Comparison of ENCODE assay signal across 9 cellular contexts in the genomic region with DNA sequence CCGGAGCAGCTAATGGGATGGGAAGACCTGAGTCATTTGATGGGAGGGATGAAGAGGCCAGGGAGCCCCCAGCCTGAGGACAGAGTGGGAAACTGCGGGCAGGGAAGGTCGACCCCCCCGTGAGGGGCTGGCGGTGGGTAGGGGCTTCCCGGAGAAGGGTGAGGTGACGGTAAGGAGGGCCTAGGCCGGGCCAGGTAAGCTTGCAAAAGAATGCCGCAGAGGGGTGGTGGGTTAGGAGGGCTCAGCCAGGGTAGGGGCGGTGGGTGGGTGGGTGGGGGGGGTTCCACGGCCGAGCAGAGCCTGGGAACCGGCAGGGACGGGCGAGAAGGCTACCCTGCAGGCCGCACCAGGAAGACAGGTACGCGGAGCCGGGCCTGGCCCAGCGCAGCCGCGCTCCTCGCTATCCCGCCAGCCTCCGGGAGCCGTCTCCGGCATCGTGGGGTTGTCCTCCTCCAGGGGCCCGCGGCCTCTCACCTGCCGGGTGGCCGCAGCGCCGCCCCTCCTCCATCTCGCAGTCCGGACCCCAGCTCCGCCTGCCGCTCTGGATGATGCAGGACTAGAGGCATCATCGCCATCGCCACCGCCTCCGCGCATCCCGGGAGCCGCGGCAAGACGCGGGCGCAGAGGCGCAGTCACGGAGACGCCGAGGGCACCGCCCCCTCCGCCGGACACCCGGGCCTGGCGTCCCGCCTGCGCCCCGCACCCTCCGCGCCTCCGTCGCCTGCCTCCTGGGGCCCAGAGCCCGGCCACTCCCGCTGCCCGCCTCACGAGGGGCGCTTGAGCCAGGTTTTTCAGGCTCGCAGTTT. TPM values are rescaled to one million over a fixed set of nuclear protein-coding genes. Genes with fewer than 3 reads are reported as not detected.
DNase-seq lines count a peak whose midpoint lies in the region; ATAC-seq, FAIRE-seq and TF ChIP-seq lines count a peak whose summit lies in the region.
"Had no signal": no experiment of that assay in that cellular context is flagged by ENCODE, and none has a peak within 500 bp of the region (broad histone marks: within the 10 kb centered on the region; RNA-seq: fewer than 3 reads in every experiment).

A gene (minus strand): TSS at position 614 of the 806 bp plus-strand sequence. CDS start 5,211 bp downstream, outside the sequence.

- DNase-seq in Karpas-422 (no peak), epithelial cell of esophagus (ENCODE audit: low read depth) (peak; percentile 43), left kidney (ENCODE audit: low read depth, low spot score) (peak; percentile 76), stromal cell of bone marrow (ENCODE audit: low read depth) (peak; percentile 6), HTR-8/SVneo (ENCODE audit: insufficient read length, low spot score) (no peak), PC-3 (no peak)
- DNase-seq in activated CD4-positive, CD25-positive, alpha-beta regulatory T cell treated with anti-CD3 and anti-CD28 coated beads, Interleukin-2, amount 50 U/mL, for 72 hours, result no peak
- DNase-seq: NCI-H748 treated with DMSO at 0.1 percent for 48 hours had no signal

- H3K9me2 ChIP-seq in Karpas-422 (replicated peaks; ENCODE audit: insufficient read depth, low read length), result no peaks in the 10 kb centered on the region
- H3K9me2 ChIP-seq in PC-3 (replicated peaks; ENCODE audit: low read length), result no peaks in the 10 kb centered on the region

- no TSS peak for BruUV-seq in PC-3 (replicated peaks; lab: Mats Ljungman, UMichigan)

- H2AFZ ChIP-seq in Karpas-422 (ENCODE audit: low read length), result no peak within 1 kb of the TSS
- H2AFZ ChIP-seq in PC-3 (ENCODE audit: low read length), result no peak within 1 kb of the TSS

- intact Hi-C loops in PC-3 (cut with micrococcal nuclease), result no loop called here

- H3K27me3 ChIP-seq in Karpas-422 (ENCODE audit: low read length) (no peaks in the 10 kb centered on the region), PC-3 (ENCODE audit: low read length) (no peaks in the 10 kb centered on the region)

- no peaks in the 10 kb centered on the region for H3F3A ChIP-seq in PC-3 (ENCODE audit: low read length, unreplicated experiment)

- peaks cover 32% of the 10 kb centered on the region; the same call in 1 of the 2 replicates for H3K36me3 ChIP-seq in Karpas-422 (ENCODE audit: insufficient read depth, low read length)
- no peaks in the 10 kb centered on the region; the same call in 1 of the 2 replicates for H3K36me3 ChIP-seq in PC-3 (ENCODE audit: low read depth, low read length)

- no peak within 1 kb of the TSS for H3K9ac ChIP-seq in Karpas-422 (ENCODE audit: low read length)
- H3K9ac ChIP-seq in PC-3 (ENCODE audit: low read length), result no peak within 1 kb of the TSS

- FAIRE-seq in HTR-8/SVneo (lab: Jason Lieb, UNC), result no peak

- POLR2A ChIA-PET in PC-3 (lab: Charles Lee; ENCODE audit: unreplicated experiment), result no interaction called here

- TF ChIP-seq CTCF in epithelial cell of esophagus (IDR thresholded peaks at IDR 0.05; ENCODE audit: insufficient read depth, low read depth, low read length, missing control alignments) (no peak), PC-3 (conservative IDR thresholded peaks at IDR 0.05; ENCODE audit: low read depth, low read length) (no peak)

- H3K9me3 ChIP-seq in Karpas-422 (ENCODE audit: low read length), result no peaks in the 10 kb centered on the region
- H3K9me3 ChIP-seq in PC-3 (ENCODE audit: low read length), result no peaks in the 10 kb centered on the region

- H3K79me2 ChIP-seq in Karpas-422 (ENCODE audit: low read length) (peaks cover 41% of the 10 kb centered on the region), PC-3 (ENCODE audit: low read length) (no peaks in the 10 kb centered on the region)

- H3K4me2 ChIP-seq in Karpas-422 (ENCODE audit: low read depth, low read length, poor library complexity, severe bottlenecking) (no peak within 1 kb of the TSS), PC-3 (ENCODE audit: low read length) (no peak within 1 kb of the TSS)

- H3K27ac ChIP-seq in Karpas-422 (ENCODE audit: low read length), result no peak within 1 kb of the TSS
- H3K27ac ChIP-seq in PC-3 (ENCODE audit: low read length), result no peak within 1 kb of the TSS

- CTCF ChIA-PET in PC-3 (lab: Charles Lee), result no interaction called here

- H4K20me1 ChIP-seq in Karpas-422 (ENCODE audit: insufficient read depth, low read depth, low read length) (no peaks in the 10 kb centered on the region), PC-3 (ENCODE audit: low read length) (no peaks in the 10 kb centered on the region)

- H3K4me3 ChIP-seq in Karpas-422 (ENCODE audit: low read length) (no peak within 1 kb of the TSS), epithelial cell of esophagus (ENCODE audit: low read length) (peak within 1 kb of the TSS; percentile 40), PC-3 (ENCODE audit: low read length) (no peak within 1 kb of the TSS)

- ATAC-seq in GM21723 (IDR thresholded peaks at IDR 0.05; ENCODE audit: unreplicated experiment), result no peak
- no peak for ATAC-seq in PC-3

- no peaks in the 10 kb centered on the region for H3K4me1 ChIP-seq in Karpas-422 (ENCODE audit: low read length)
- H3K4me1 ChIP-seq in PC-3 (ENCODE audit: insufficient read depth, low read length), result no peaks in the 10 kb centered on the region

RNA-seq across cellular contexts. Expression of the gene that starts here (rescaled TPM):
- 6.6 and 11.4 TPM in 2 replicates for total RNA-seq in Karpas-422 (2014; rRNA removed; shearing (Covaris generic); ENCODE audit: low replicate concordance)
- 1.5 and 2.4 TPM in 2 replicates for total RNA-seq in PC-3 (2014; rRNA removed)

Comparison
In these comparisons a context has a peak if more than half of its experiments do, and no peak if none do; other contexts are left out.
1. DNase-seq: peak in epithelial cell of esophagus (single experiment), left kidney (single experiment) and stromal cell of bone marrow (single experiment); none in Karpas-422 (single experiment), activated CD4-positive, CD25-positive, alpha-beta regulatory T cell treated with anti-CD3 and anti-CD28 coated beads, Interleukin-2, amount 50 U/mL, for 72 hours (single experiment), HTR-8/SVneo (single experiment) and PC-3 (single experiment).